Comparison of ENCODE assay signal across 8 cellular contexts in the genomic region with DNA sequence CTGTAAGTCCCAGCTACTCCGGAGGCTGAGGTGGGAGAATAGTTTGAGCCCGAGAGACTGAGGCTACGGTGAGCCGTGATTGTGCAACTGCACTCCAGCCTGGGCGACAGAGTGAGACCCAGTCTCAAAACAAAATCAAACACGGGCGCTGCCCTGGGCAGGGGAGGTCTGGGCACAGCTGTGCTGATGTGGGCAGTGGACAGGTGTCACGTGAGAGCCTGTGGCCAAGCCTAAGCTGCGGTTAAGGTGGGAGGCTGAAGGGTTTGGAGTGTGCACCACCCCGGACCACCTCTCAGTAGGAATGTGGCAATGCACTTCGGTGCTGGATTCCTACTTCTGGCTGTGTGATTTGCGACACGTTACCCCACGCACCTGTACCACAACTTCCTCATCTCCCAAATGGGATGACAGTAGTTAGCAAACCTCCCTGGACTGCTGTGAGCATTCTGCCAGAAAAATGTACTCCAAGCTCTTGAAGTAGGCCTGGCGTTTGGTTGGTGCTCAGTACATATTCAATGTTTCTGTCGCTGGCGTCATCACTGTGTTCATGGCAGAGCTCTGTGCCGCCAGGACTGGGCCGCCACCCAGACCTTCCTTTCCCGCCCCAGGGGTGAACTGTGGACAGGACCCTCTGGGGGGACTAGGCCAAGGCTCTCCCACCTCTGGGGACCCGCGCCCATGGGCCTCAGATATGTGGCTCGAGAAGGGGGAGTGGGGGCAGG. TPM values are rescaled to one million over a fixed set of nuclear protein-coding genes. Genes with fewer than 3 reads are reported as not detected.
DNase-seq lines count a peak whose midpoint lies in the region; ATAC-seq and TF ChIP-seq lines count a peak whose summit lies in the region.

No MANE protein-coding gene starts in this region.

- peaks cover 0 to 7% (median 0%) of the 10 kb centered on the region in 11 donors for H3K9me3 ChIP-seq in heart right ventricle

- DNase-seq in heart right ventricle: peak in 1 of 2 donors; percentile 17
- DNase-seq in skeletal muscle cell (ENCODE audit: low read depth): no peak
- no peak for DNase-seq in NCI-H1105 treated with DMSO at 0.1 percent for 48 hours (lab: John Stamatoyannopoulos, UW)

- H3K4me3 ChIP-seq in heart right ventricle (peak overlapping the region; percentile 67 to 93 (median 79)), skeletal muscle cell (ENCODE audit: low read depth, low read length) (peak overlapping the region; percentile 81)

- peaks cover 5 to 32% (median 20%) of the 10 kb centered on the region in 9 donors for H3K4me1 ChIP-seq in heart right ventricle

- TF ChIP-seq CTCF in VCaP (conservative IDR thresholded peaks at IDR 0.05) (no peak), heart right ventricle (IDR thresholded peaks at IDR 0.05) (no peak)

- no peaks in the 10 kb centered on the region for H3K36me3 ChIP-seq in heart right ventricle

- intact Hi-C loops in heart right ventricle (cut with DNase I): loop anchor here in 2 of 10 donors (5.0 to 10.0 kb wide), 2 partner anchors 71 to 78 kb away; a partner anchor contains a TSS

- H3K27ac ChIP-seq in VCaP (peak overlapping the region; percentile 88), heart right ventricle (peak overlapping the region; percentile 4 to 88 (median 68))

- H3K27me3 ChIP-seq in heart right ventricle: no peaks in the 10 kb centered on the region

- peak; percentile 9 for ATAC-seq in GM21737 (IDR thresholded peaks at IDR 0.05; ENCODE audit: unreplicated experiment)
- peak in 6 of 8 donors; percentile 1 to 39 (median 10) for ATAC-seq in heart right ventricle
- no peak for ATAC-seq in GM18870 (IDR thresholded peaks at IDR 0.05; ENCODE audit: unreplicated experiment)
- no peak for ATAC-seq in GM18520 (IDR thresholded peaks at IDR 0.05; ENCODE audit: unreplicated experiment)
- no peak for ATAC-seq in GM18511 (IDR thresholded peaks at IDR 0.05; ENCODE audit: unreplicated experiment)

- 95 to 96% methylated on average over 23 of the region's 23 CpGs for WGBS in heart right ventricle, 2 donors

RNA-seq across cellular contexts. Expression of a gene that starts 0.8 kb away (rescaled TPM):
- total RNA-seq in heart right ventricle: 1 to 10 TPM; 1.9 to 6.7 (median 4.6) TPM
- 1 to 10 TPM; 1.4 to 2.5 TPM for polyA plus RNA-seq in heart right ventricle

RNA-seq across cellular contexts. Expression of a gene that starts 44.5 kb away (rescaled TPM):
- total RNA-seq in heart right ventricle: 1 to 10 TPM; 1.8 to 5.3 (median 3.3) TPM
- polyA plus RNA-seq in heart right ventricle: 1 to 10 TPM; 2.5 to 3.9 TPM

Comparison
In these comparisons a context has a peak if more than half of its experiments do, and no peak if none do; other contexts are left out.
1. ATAC-seq: peak in GM21737 (single experiment) and heart right ventricle (6 of 8); none in GM18870 (single experiment), GM18520 (single experiment) and GM18511 (single experiment).